Comparison of ENCODE assay signal across 8 cellular contexts in genomic region chr2:172083725-172084483, GRCh38. TPM values are rescaled to one million over a fixed set of nuclear protein-coding genes. Genes with fewer than 3 reads are reported as not detected.
DNase-seq lines count a peak whose midpoint lies in the region; ATAC-seq and TF ChIP-seq lines count a peak whose summit lies in the region.

No MANE protein-coding gene starts in this region.

- no peak for ATAC-seq in gastrocnemius medialis
- ATAC-seq in GM19351 (IDR thresholded peaks at IDR 0.05; ENCODE audit: unreplicated experiment) = no peak

- H3K79me2 ChIP-seq in MM.1S (ENCODE audit: low read length) = no peaks in the 10 kb centered on the region

- peaks cover 38% of the 10 kb centered on the region for H3K4me1 Mint-ChIP-seq in T-helper 1 cell treated with Interleukin-12 subunit alpha and Interleukin-12 subunit beta and Interleukin-4 antibody, amounts not matched to agents 30 μg/mL and 1 μg/mL, for 36 hours (ENCODE audit: low read depth)
- peaks cover 46% of the 10 kb centered on the region for H3K4me1 Mint-ChIP-seq in chondrocyte (ENCODE audit: low read depth)

- DNase-seq in T-helper 1 cell (no peak), MM.1S (no peak), chondrocyte (ENCODE audit: low spot score) (no peak), gastrocnemius medialis (no peak), NCI-H2107 (lab: John Stamatoyannopoulos, UW) (no peak), dermis blood vessel endothelial cell (no peak)

- H3K36me3 ChIP-seq in MM.1S (replicated peaks; ENCODE audit: insufficient read depth, low read length) (no peaks in the 10 kb centered on the region), gastrocnemius medialis (no peaks in the 10 kb centered on the region)

- peak overlapping the region; percentile 65 for H3K27ac Mint-ChIP-seq in T-helper 1 cell treated with Interleukin-12 subunit alpha and Interleukin-12 subunit beta and Interleukin-4 antibody, amounts not matched to agents 30 μg/mL and 1 μg/mL, for 36 hours
- peak overlapping the region; percentile 100 for H3K27ac Mint-ChIP-seq in chondrocyte (ENCODE audit: unreplicated experiment)

- TF ChIP-seq POLR2A in gastrocnemius medialis (IDR thresholded peaks at IDR 0.05) = no peak

- peaks cover 12% of the 10 kb centered on the region for H3K36me3 Mint-ChIP-seq in T-helper 1 cell treated with Interleukin-12 subunit alpha and Interleukin-12 subunit beta and Interleukin-4 antibody, amounts not matched to agents 30 μg/mL and 1 μg/mL, for 36 hours (ENCODE audit: low read depth)
- H3K36me3 Mint-ChIP-seq in chondrocyte (ENCODE audit: low read depth) = peaks cover 10% of the 10 kb centered on the region

- H3K4me3 Mint-ChIP-seq in T-helper 1 cell treated with Interleukin-12 subunit alpha and Interleukin-12 subunit beta and Interleukin-4 antibody, amounts not matched to agents 30 μg/mL and 1 μg/mL, for 36 hours = peak overlapping the region; percentile 65
- H3K4me3 Mint-ChIP-seq in chondrocyte (ENCODE audit: unreplicated experiment) = peak overlapping the region; percentile 98

- TF ChIP-seq CTCF in MM.1S (IDR thresholded peaks at IDR 0.05; ENCODE audit: low read length) = no peak
- TF ChIP-seq CTCF in chondrocyte (IDR thresholded peaks at IDR 0.05) = no peak
- no peak for TF ChIP-seq CTCF in gastrocnemius medialis (IDR thresholded peaks at IDR 0.05 in 4 of 5, conservative IDR thresholded peaks at IDR 0.05 in 1 of 5)

- H3K9me2 ChIP-seq in MM.1S (replicated peaks; ENCODE audit: insufficient read depth, low read length) = no peaks in the 10 kb centered on the region

- in situ Hi-C loops in gastrocnemius medialis (cut with MboI; ENCODE audit: low sequenced_read_pairs in 4 of 4) = loop anchor here in 1 of 4 donors (25.0 kb wide), 1 partner anchor 272 kb away; no protein-coding TSS in a partner anchor

- H3K9ac ChIP-seq in MM.1S (ENCODE audit: low read length) = no peak overlapping the region

- intact Hi-C loops in gastrocnemius medialis (cut with DNase I; ENCODE audit: low total_unique reads) = loop anchor here (2.0 kb wide), 1 partner anchor 19 kb away; the partner anchor contains the start of gene DLX2

- H3K27ac ChIP-seq in MM.1S (ENCODE audit: low read length) (no peak overlapping the region), gastrocnemius medialis (no peak overlapping the region)

- H3K4me3 ChIP-seq in MM.1S (ENCODE audit: low read length) (peak overlapping the region; percentile 75), gastrocnemius medialis (peak overlapping the region in 3 of 4 donors; percentile 46 to 54 (median 52))

- peaks cover 100% of the 10 kb centered on the region for H3K27me3 Mint-ChIP-seq in T-helper 1 cell treated with Interleukin-12 subunit alpha and Interleukin-12 subunit beta and Interleukin-4 antibody, amounts not matched to agents 30 μg/mL and 1 μg/mL, for 36 hours (ENCODE audit: low read depth)
- peaks cover 7% of the 10 kb centered on the region for H3K27me3 Mint-ChIP-seq in chondrocyte (ENCODE audit: low read depth)

- no peaks in the 10 kb centered on the region for H4K20me1 ChIP-seq in MM.1S (ENCODE audit: insufficient read depth, low read length)

- H3K27me3 ChIP-seq in MM.1S (replicated peaks; ENCODE audit: insufficient read depth, low read length) (peaks cover 73% of the 10 kb centered on the region), gastrocnemius medialis (peaks cover 86 to 92% (median 89%) of the 10 kb centered on the region in 3 donors)

- H3K9me3 ChIP-seq in MM.1S (replicated peaks; ENCODE audit: insufficient read depth, low read length) (no peaks in the 10 kb centered on the region), gastrocnemius medialis (no peaks in the 10 kb centered on the region)

- H3K4me2 ChIP-seq in MM.1S (ENCODE audit: low read depth, low read length) = peak overlapping the region; percentile 98

- no peaks in the 10 kb centered on the region for H3K9me3 Mint-ChIP-seq in T-helper 1 cell treated with Interleukin-12 subunit alpha and Interleukin-12 subunit beta and Interleukin-4 antibody, amounts not matched to agents 30 μg/mL and 1 μg/mL, for 36 hours
- no peaks in the 10 kb centered on the region for H3K9me3 Mint-ChIP-seq in chondrocyte (ENCODE audit: low read depth)

- 0 out of 2 replicates have a peak, but pooled peaks cover 6% of the 10 kb centered on the region for H3K4me1 ChIP-seq in MM.1S (ENCODE audit: low read length)
- H3K4me1 ChIP-seq in gastrocnemius medialis = peaks cover 40 to 43% of the 10 kb centered on the region in 2 donors

- H2AFZ ChIP-seq in MM.1S (ENCODE audit: low read length) = peak overlapping the region; percentile 81

- no peaks in the 10 kb centered on the region for H3F3A ChIP-seq in MM.1S (ENCODE audit: insufficient read depth, low read length)

RNA-seq across cellular contexts. Expression of gene DLX1, which starts 1.4 kb away (rescaled TPM):
- 6.7 to 34.2 TPM (median 7.1 TPM) in 3 replicates for total RNA-seq in chondrocyte
- under 1 TPM in 1 of 4 donors, not detected in 3; 0.16 TPM for total RNA-seq in gastrocnemius medialis
- total RNA-seq in dermis blood vessel endothelial cell = not detected in 2 replicates

RNA-seq across cellular contexts. Expression of gene DLX2, which starts 18.8 kb away (rescaled TPM):
- 5.2 to 29.1 TPM (median 5.7 TPM) in 3 replicates for total RNA-seq in chondrocyte
- not detected for total RNA-seq in gastrocnemius medialis
- not detected in 2 replicates for total RNA-seq in dermis blood vessel endothelial cell
